Comparison of ENCODE assay signal across 8 cellular contexts in genomic region chr6:6008648-6009421, GRCh38. TPM values are rescaled to one million over a fixed set of nuclear protein-coding genes. Genes with fewer than 3 reads are reported as not detected.
DNase-seq lines count a peak whose midpoint lies in the region; ATAC-seq and TF ChIP-seq lines count a peak whose summit lies in the region.

No MANE protein-coding gene starts in this region.

- H3K4me1 ChIP-seq in right atrium auricular region (peaks cover 0 to 42% of the 10 kb centered on the region in 2 donors), rectal smooth muscle tissue (ENCODE audit: control insufficient read depth, insufficient read depth, low read length) (peaks cover 2% of the 10 kb centered on the region)

- ATAC-seq in GM19397 (IDR thresholded peaks at IDR 0.05; ENCODE audit: unreplicated experiment) = peak; percentile 72
- ATAC-seq in HG03460 (IDR thresholded peaks at IDR 0.05; ENCODE audit: unreplicated experiment) = peak; percentile 65

- no peak for TF ChIP-seq CTCF in right atrium auricular region (IDR thresholded peaks at IDR 0.05)

- H3K27ac ChIP-seq in right atrium auricular region (peak overlapping the region; percentile 60 to 63), rectal smooth muscle tissue (ENCODE audit: low read depth, low read length) (peak overlapping the region; percentile 7)

- H3K4me1 Mint-ChIP-seq in activated naive CD8-positive, alpha-beta T cell (ENCODE audit: low read depth) = peaks cover 25% of the 10 kb centered on the region

- peaks cover 42% of the 10 kb centered on the region for H3K27me3 Mint-ChIP-seq in activated naive CD8-positive, alpha-beta T cell

- peaks cover 2% of the 10 kb centered on the region for H3K36me3 Mint-ChIP-seq in activated naive CD8-positive, alpha-beta T cell

- peak; percentile 47 for DNase-seq in COR-L47 (lab: John Stamatoyannopoulos, UW)
- peak; percentile 20 for DNase-seq in NOMO-1 treated with DMSO at 0.1 percent for 48 hours (lab: John Stamatoyannopoulos, UW; ENCODE audit: unreplicated experiment)
- no peak for DNase-seq in right atrium auricular region (ENCODE audit: low spot score)
- no peak for DNase-seq in amniotic stem cell (lab: John Stamatoyannopoulos, UW)

- H3K36me3 ChIP-seq in right atrium auricular region = no peaks in the 10 kb centered on the region
- no peaks in the 10 kb centered on the region for H3K36me3 ChIP-seq in rectal smooth muscle tissue (ENCODE audit: control insufficient read depth, insufficient read depth, low read length)

- H3K27ac Mint-ChIP-seq in activated naive CD8-positive, alpha-beta T cell = no peak overlapping the region

- H3K9ac ChIP-seq in rectal smooth muscle tissue (ENCODE audit: low read length) = no peak overlapping the region

- no peaks in the 10 kb centered on the region for H3K9me3 ChIP-seq in right atrium auricular region

- H3K9me3 Mint-ChIP-seq in activated naive CD8-positive, alpha-beta T cell (ENCODE audit: low read depth) = peaks cover 3% of the 10 kb centered on the region

- H3K27me3 ChIP-seq in right atrium auricular region (peaks cover 44 to 62% of the 10 kb centered on the region in 2 donors), rectal smooth muscle tissue (ENCODE audit: control insufficient read depth, insufficient read depth, low read length) (peaks cover 38% of the 10 kb centered on the region)

- peak overlapping the region; percentile 86 for H3K4me3 Mint-ChIP-seq in activated naive CD8-positive, alpha-beta T cell

- H3K4me3 ChIP-seq in right atrium auricular region (peak overlapping the region; percentile 12 to 51), rectal smooth muscle tissue (ENCODE audit: low read length) (peak overlapping the region; percentile 55)

RNA-seq across cellular contexts. Expression of gene NRN1, which starts 2.1 kb away (rescaled TPM):
- total RNA-seq in right atrium auricular region = 1 to 10 TPM; 6.6 to 7.5 TPM

Comparison
In these comparisons a context has a peak if more than half of its experiments do, and no peak if none do; other contexts are left out.
1. DNase-seq: peak in COR-L47 (single experiment) and NOMO-1 treated with DMSO at 0.1 percent for 48 hours (single experiment); none in right atrium auricular region (single experiment) and amniotic stem cell (single experiment).